Comparison of ENCODE assay signal across 17 cellular contexts in the genomic region with DNA sequence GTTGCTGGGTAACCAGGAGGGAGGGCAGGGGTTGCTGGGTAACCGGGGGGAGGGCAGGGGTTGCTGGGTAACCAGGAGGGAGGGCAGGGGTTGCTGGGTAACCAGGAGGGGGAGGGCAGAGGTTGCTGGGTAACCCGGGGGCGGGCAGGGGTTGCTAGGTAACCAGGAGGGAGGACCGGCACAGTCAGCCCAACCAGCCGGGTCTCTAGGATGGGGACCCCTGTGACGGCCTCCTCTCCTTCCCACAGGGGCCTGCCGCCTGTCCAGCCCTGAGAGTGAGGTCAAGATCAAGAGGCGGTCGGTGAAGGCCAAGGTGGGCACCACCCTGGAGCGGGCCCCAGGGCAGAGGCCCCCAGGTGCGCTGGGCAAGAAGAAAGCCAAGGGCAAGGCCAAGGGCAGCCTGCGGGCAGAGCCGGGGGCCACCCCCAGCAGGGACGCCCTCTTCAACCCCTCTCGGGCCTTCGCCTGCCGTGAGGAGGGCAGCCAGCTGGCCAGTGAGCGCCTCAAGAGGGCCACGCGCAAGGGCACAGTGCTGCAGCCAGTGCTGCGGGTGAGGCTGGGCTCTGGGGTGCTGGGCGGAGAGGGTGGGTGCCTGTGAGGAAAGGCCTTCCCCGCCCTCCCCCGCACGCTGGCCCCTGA.
"Had no signal": no experiment of that assay in that cellular context is flagged by ENCODE, and none has a peak within 500 bp of the region (broad histone marks: within the 10 kb centered on the region; RNA-seq: fewer than 3 reads in every experiment).

No MANE protein-coding gene starts in this region.

- ATAC-seq: activated T-helper 17 cell treated with anti-CD3 and anti-CD28 coated beads, Interleukin-2, amount 50 U/mL, for 72 hours; effector memory CD8-positive, alpha-beta T cell; foreskin keratinocyte; stimulated activated naive CD8-positive, alpha-beta T cell treated with anti-CD3 and anti-CD28 coated beads, Interleukin-15, Interleukin-2, amounts not matched to agents 100 U/mL and 50 U/mL, for 24 hours had no signal

- H3K27me3 ChIP-seq: ascending aorta, breast epithelium, foreskin keratinocyte, right atrium auricular region, transverse colon had no signal

- H3K4me1 ChIP-seq: ascending aorta, breast epithelium, foreskin keratinocyte, transverse colon had no signal

- H3K4me3 ChIP-seq: ascending aorta, breast epithelium, skin epidermis, transverse colon had no signal

- H3K27ac ChIP-seq: ascending aorta, breast epithelium, foreskin keratinocyte, right atrium auricular region, skin epidermis, transverse colon had no signal

- DNase-seq: activated CD4-positive, alpha-beta T cell treated with anti-CD3 and anti-CD28 coated beads, Interleukin-2, amount 10 ng/mL, durations not matched to agents 7 days and 5 days; activated CD4-positive, CD25-positive, alpha-beta regulatory T cell; activated naive CD4-positive, alpha-beta T cell treated with anti-CD3 and anti-CD28 coated beads for 36 hours; activated T-cell treated with anti-CD3 and anti-CD28 coated beads for 4 hours; effector memory CD8-positive, alpha-beta T cell; foreskin keratinocyte; glutamatergic neuron; kidney; mesenchymal stem cell; nephron progenitor cell; stimulated activated naive CD8-positive, alpha-beta T cell treated with anti-CD3 and anti-CD28 coated beads, Interleukin-15, Interleukin-2, amounts not matched to agents 100 U/mL and 50 U/mL, for 24 hours; transverse colon had no signal

- H3K9me3 ChIP-seq: ascending aorta, breast epithelium, right atrium auricular region, transverse colon had no signal

- H3K36me3 ChIP-seq: breast epithelium, transverse colon had no signal
